In the genomic region with DNA sequence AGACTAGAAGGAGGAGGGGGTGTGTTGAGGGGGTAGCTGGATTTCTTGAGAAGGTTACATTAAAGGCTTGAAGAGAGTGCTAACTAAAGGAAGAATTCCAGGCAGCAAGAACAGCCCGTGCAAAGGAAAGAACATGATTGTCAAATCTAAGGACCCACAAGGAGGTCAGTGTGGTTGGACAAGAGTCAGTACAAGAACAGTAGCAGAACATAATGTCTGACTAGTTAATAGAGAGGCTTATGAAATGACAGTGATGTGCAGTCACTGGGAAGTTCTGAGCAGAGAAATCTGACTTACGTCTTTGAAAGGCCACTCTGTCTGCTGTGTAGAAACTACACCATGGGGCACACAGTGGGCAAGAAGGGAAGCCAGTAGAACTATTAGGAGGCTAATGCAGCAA, we compare ENCODE assay signal across 9 cellular contexts. TPM values are rescaled to one million over a fixed set of nuclear protein-coding genes. Genes with fewer than 3 reads are reported as not detected.
"Had no signal": no experiment of that assay in that cellular context is flagged by ENCODE, and none has a peak within 500 bp of the region (broad histone marks: within the 10 kb centered on the region; RNA-seq: fewer than 3 reads in every experiment).

No MANE protein-coding gene starts in this region.

- H3K27ac ChIP-seq: GM23248, HL-60 had no signal

- H3K4me1 ChIP-seq: HAP-1 had no signal

- H3K9me3 ChIP-seq: HAP-1 had no signal

- H3K4me1 Mint-ChIP-seq: IgD-negative memory B cell had no signal

- DNase-seq: GM23248, GOT3, H7, HFFc6 had no signal

- H3K36me3 ChIP-seq: HAP-1 had no signal

- H3K4me3 ChIP-seq: GM23248, HAP-1 had no signal

- H3K27ac Mint-ChIP-seq: HFFc6, IgD-negative memory B cell had no signal

- H3K4me3 Mint-ChIP-seq: HFFc6, IgD-negative memory B cell had no signal

- ATAC-seq: HCT116, HepG2 had no signal

- H3K9me3 Mint-ChIP-seq: HFFc6, IgD-negative memory B cell had no signal

- H3K36me3 Mint-ChIP-seq: IgD-negative memory B cell had no signal

- H3K27me3 Mint-ChIP-seq: IgD-negative memory B cell had no signal

RNA-seq across cellular contexts. Expression of gene RBMS3, which starts 19.8 kb away (rescaled TPM):
- total RNA-seq: HepG2 had no signal
